8 cellular contexts compared by ENCODE assay signal in the genomic region with DNA sequence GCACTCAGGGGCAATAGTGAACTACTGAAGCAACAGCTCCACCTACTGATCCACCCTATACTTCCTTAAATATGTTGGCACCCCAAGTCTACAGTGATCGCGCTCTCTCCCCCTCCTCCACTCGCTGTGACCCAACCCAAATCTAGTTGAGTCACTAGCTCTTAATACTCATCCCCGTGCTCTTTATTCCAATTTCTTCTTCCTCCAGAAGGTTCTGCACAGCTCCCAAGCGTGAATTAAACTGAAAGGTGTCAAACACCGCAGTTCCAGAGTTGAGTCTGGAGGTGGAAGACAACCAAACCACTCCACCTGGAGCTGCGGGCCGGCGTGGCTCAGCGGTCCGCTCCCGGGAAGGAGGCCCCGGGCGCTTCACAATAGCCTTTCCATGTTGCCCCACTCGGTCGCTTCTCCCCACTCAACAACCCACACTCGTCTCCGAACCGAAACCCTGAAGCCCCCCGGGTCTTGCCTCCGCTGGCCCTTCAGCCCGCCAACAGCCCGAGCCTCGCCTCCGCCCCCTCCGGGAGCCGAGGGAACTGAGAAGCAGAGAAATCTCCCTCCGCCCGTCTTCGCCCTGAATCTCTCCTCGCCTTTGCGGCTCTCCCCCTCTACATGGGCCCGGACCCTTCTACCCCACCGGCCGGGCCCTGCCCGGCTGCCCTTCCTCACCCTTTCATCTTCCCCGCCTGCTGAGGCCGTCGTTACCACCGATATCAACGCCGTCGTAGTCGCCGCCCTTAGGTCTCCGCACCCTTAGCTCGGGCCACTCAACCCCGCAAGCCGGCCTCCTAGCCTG. TPM values are rescaled to one million over a fixed set of nuclear protein-coding genes. Genes with fewer than 3 reads are reported as not detected.
A peak's percentile ranks its signal among the peaks of the same experiment; 100 is the strongest.
DNase-seq lines count a peak whose midpoint lies in the region; ATAC-seq and TF ChIP-seq lines count a peak whose summit lies in the region.

No MANE protein-coding gene starts in this region.

- H3K9ac ChIP-seq in BLaER1: peak overlapping the region; percentile 87

- H3K9me3 ChIP-seq in BLaER1: no peaks in the 10 kb centered on the region
- H3K9me3 ChIP-seq in right lobe of liver: no peaks in the 10 kb centered on the region

- 0% methylated on average over 24 of the region's 49 CpGs for WGBS in right lobe of liver (ENCODE audit: insufficient coverage, low coverage, low lambda C conversion rate, missing lambda C conversion rate)

- TF ChIP-seq POLR2A in right lobe of liver (IDR thresholded peaks at IDR 0.05): no peak

- H3K4me3 ChIP-seq in BLaER1 (peak overlapping the region; percentile 86), right lobe of liver (peak overlapping the region; percentile 75 to 89 (median 83))

- ATAC-seq in GM19438 (IDR thresholded peaks at IDR 0.05; ENCODE audit: low read depth, unreplicated experiment) (peak; percentile 49), HG03571 (IDR thresholded peaks at IDR 0.05; ENCODE audit: unreplicated experiment) (peak; percentile 59), right lobe of liver (peak; percentile 70 to 82 (median 72))

- intact Hi-C loops in right lobe of liver (cut with DNase I): no loop called here

- TF ChIP-seq CTCF in right lobe of liver (IDR thresholded peaks at IDR 0.05): peak; percentile 47 to 63 (median 61)

- H3K4me2 ChIP-seq in BLaER1: peak overlapping the region; percentile 75

- peak; percentile 60 for DNase-seq in NCI-H748 treated with DMSO at 0.1 percent for 48 hours (lab: John Stamatoyannopoulos, UW)
- DNase-seq in activated CD4-positive, alpha-beta T cell treated with anti-CD3 and anti-CD28 coated beads, Interleukin-2, amount 50 U/mL, for 4 hours: peak; percentile 76 to 82
- peak; percentile 72 to 92 for DNase-seq in dermis microvascular lymphatic vessel endothelial cell (ENCODE audit: low read depth in 2 of 2)
- DNase-seq in right lobe of liver: peak; percentile 64 to 81 (median 76)
- DNase-seq in stimulated activated CD4-positive, alpha-beta T cell treated with anti-CD3 and anti-CD28 coated beads, TNF-alpha, amount 100 ng/mL, for 1 hour (ENCODE audit: low read depth in 3 of 3, low spot score in 1 of 3): peak; percentile 46 to 55 (median 52)

- peaks cover 3% of the 10 kb centered on the region; the same call in 1 of the 2 replicates for H3K36me3 ChIP-seq in BLaER1
- H3K36me3 ChIP-seq in right lobe of liver: no peaks in the 10 kb centered on the region

- peaks cover 51% of the 10 kb centered on the region for H4K20me1 ChIP-seq in BLaER1

- H3K4me1 ChIP-seq in BLaER1 (peaks cover 53% of the 10 kb centered on the region), right lobe of liver (peaks cover 0 to 54% (median 17%) of the 10 kb centered on the region in 4 donors)

- H3K27me3 ChIP-seq in BLaER1 (no peaks in the 10 kb centered on the region), right lobe of liver (no peaks in the 10 kb centered on the region)

- H3K27ac ChIP-seq in BLaER1 (peak overlapping the region; percentile 98), right lobe of liver (peak overlapping the region; percentile 93 to 99 (median 94))

RNA-seq across cellular contexts. Expression of a gene that starts 0.6 kb away (rescaled TPM):
- total RNA-seq in dermis microvascular lymphatic vessel endothelial cell (174 and 187 TPM in 2 replicates), right lobe of liver (100 to 1,000 TPM in 2 of 6 experiments, 10 to 100 TPM in 4; 56.1 to 130 (median 60.9) TPM)

RNA-seq across cellular contexts. Expression of a gene that starts 1.4 kb away (rescaled TPM):
- total RNA-seq in dermis microvascular lymphatic vessel endothelial cell: 123 and 156 TPM in 2 replicates
- total RNA-seq in right lobe of liver: 10 to 100 TPM; 39.6 to 52.7 (median 47.7) TPM

RNA-seq across cellular contexts. Expression of a gene that starts 49.0 kb away (rescaled TPM):
- 4.9 and 5.7 TPM in 2 replicates for total RNA-seq in dermis microvascular lymphatic vessel endothelial cell
- total RNA-seq in right lobe of liver: 10 to 100 TPM; 12.1 to 20.3 (median 17.6) TPM

Comparison
In these comparisons a context has a peak if more than half of its experiments do, and no peak if none do; other contexts are left out.
1. Peak in every context shown above with its lines: DNase-seq, ATAC-seq, H3K4me3 ChIP-seq and H3K27ac ChIP-seq.